In the genomic region with DNA sequence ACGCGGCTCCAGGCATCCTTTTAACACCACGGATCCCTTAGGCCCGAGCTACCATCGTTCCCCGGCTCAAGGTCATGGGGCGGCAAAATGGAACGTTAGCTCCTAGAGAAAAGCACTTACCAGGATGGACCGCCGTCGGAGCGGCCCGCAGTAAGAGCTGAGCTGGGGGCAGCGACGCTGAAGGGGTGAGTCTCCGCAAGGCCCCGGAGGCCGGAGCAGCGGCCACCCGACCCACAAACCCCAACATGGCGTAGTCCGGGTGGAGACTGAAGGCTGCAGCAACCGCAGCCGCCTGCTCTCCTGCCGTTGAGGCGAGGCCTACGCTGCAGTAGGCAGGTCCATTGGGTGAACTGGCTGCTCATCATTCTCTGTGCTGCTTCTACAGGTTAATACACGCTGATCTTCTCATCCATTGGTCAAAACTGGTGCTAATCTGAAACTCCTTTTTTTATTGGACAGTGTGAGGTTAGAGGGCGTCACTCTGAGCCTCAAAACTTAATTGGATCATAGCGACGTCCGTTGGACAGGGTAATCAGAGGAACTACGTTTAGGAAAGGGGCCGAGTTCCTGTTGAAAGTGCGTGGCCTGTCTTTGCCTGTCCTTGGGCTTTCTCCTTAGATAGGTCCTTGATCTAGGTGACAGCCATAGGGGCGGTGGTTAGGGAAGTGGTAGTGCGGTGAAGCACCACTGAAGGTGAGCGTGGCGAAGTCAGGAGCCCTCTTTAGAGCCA, we compare ENCODE assay signal across 8 cellular contexts. TPM values are rescaled to one million over a fixed set of nuclear protein-coding genes. Genes with fewer than 3 reads are reported as not detected.
DNase-seq lines count a peak whose midpoint lies in the region; ATAC-seq and TF ChIP-seq lines count a peak whose summit lies in the region.

A gene (minus strand): TSS at position 268 of the 730 bp plus-strand sequence. CDS start 21 bp downstream, at position 247.

- no peak within 1 kb of the TSS for H2BK20ac ChIP-seq in IMR-90 (ENCODE audit: low read depth, low read length)

- H3K27ac ChIP-seq in IMR-90 (ENCODE audit: insufficient read depth, low read length): peak within 1 kb of the TSS; percentile 82

- peak within 1 kb of the TSS; percentile 88 for H4K91ac ChIP-seq in IMR-90 (ENCODE audit: insufficient read depth, low read depth, low read length)

- H4K5ac ChIP-seq in IMR-90 (ENCODE audit: low read depth, low read length): peak within 1 kb of the TSS; percentile 89

- peak within 1 kb of the TSS; percentile 87 for H3K9ac ChIP-seq in IMR-90 (ENCODE audit: low read depth, low read length)

- H3K4me3 ChIP-seq in IMR-90 (ENCODE audit: insufficient read depth, low read depth, low read length): peak within 1 kb of the TSS; percentile 74

- H3K23ac ChIP-seq in IMR-90 (ENCODE audit: low read depth, low read length): peak within 1 kb of the TSS; percentile 80

- peaks cover 26% of the 10 kb centered on the region for H3K36me3 ChIP-seq in IMR-90 (ENCODE audit: control insufficient read depth, insufficient read depth, low read length)

- in situ Hi-C loops in IMR-90 (cut with MboI; ENCODE audit: low sequenced_read_pairs): no loop called here

- H3K79me1 ChIP-seq in IMR-90 (ENCODE audit: low read depth in 1 of 2, low read length in 2 of 2): peaks cover 11 to 28% of the 10 kb centered on the region in 2 experiments; a peak in 3 of 4 replicates

- no peaks in the 10 kb centered on the region for H3K9me3 ChIP-seq in IMR-90 (ENCODE audit: control insufficient read depth, insufficient read depth, low read length)

- TF ChIP-seq CTCF in IMR-90 (conservative IDR thresholded peaks at IDR 0.05; ENCODE audit: low read depth, low read length): no peak

- H3K56ac ChIP-seq in IMR-90 (ENCODE audit: extremely low read depth, insufficient read depth, low read length): peak within 1 kb of the TSS; percentile 88

- DNase-seq in DMS 273 (lab: John Stamatoyannopoulos, UW; ENCODE audit: unreplicated experiment): peak; percentile 99
- DNase-seq in IMR-90: peak; percentile 100
- DNase-seq in OCI-M1 (lab: John Stamatoyannopoulos, UW): peak; percentile 99
- DNase-seq in activated T-cell treated with anti-CD3 and anti-CD28 coated beads for 24 hours (ENCODE audit: low read depth): peak; percentile 87
- peak; percentile 98 for DNase-seq in epidermal melanocyte (ENCODE audit: insufficient read length, low spot score)
- DNase-seq in middle frontal gyrus (ENCODE audit: extremely low spot score, low spot score): peak; percentile 98
- peak; percentile 77 to 80 for DNase-seq in stimulated activated CD8-positive, alpha-beta memory T cell treated with anti-CD3 and anti-CD28 coated beads, Interleukin-2, amount 100 ng/mL, for 48 hours (ENCODE audit: low read depth in 2 of 2)

- peak within 1 kb of the TSS; percentile 97 for H2AK9ac ChIP-seq in IMR-90 (replicated peaks; ENCODE audit: low read depth, low read length, poor library complexity)

- BruUV-seq in IMR-90 (replicated peaks; lab: Mats Ljungman, UMichigan): no TSS peak

- peak within 1 kb of the TSS; percentile 97 for H3K4me2 ChIP-seq in IMR-90 (ENCODE audit: low read depth, low read length)

- intact Hi-C loops in IMR-90 (cut with micrococcal nuclease): loop anchor here (1.0 to 10.0 kb wide), 2 partner anchors 40 to 359 kb away; a partner anchor contains a TSS

- H3K9me1 ChIP-seq in IMR-90 (ENCODE audit: insufficient read depth, low read length): no peaks in the 10 kb centered on the region

- H4K8ac ChIP-seq in IMR-90 (ENCODE audit: low read depth in 2 of 2, low read length in 2 of 2): peak within 1 kb of the TSS; percentile 35 to 99

- no peaks in the 10 kb centered on the region for H3K4me1 ChIP-seq in IMR-90 (ENCODE audit: control insufficient read depth, insufficient read depth, low read length)

- peak within 1 kb of the TSS; percentile 54; the same call in 1 of the 2 replicates for H2BK120ac ChIP-seq in IMR-90 (ENCODE audit: low read depth, low read length)

- POLR2A ChIA-PET in IMR-90 (lab: Charles Lee; ENCODE audit: unreplicated experiment): interaction anchor here (0.5 to 1.3 kb wide), 2 partner anchors 9 to 89 kb away, joined by 3 to 6 read pairs; no protein-coding TSS in a partner anchor

- peak; percentile 98 for ATAC-seq in GM21528 (IDR thresholded peaks at IDR 0.05; ENCODE audit: low FRiP score, unreplicated experiment)
- ATAC-seq in IMR-90 (ENCODE audit: low read depth): peak; percentile 99

- H2AK5ac ChIP-seq in IMR-90 (ENCODE audit: low read depth, low read length): peak within 1 kb of the TSS; percentile 69

- CTCF ChIA-PET in IMR-90 (lab: Yijun Ruan, JAX): interaction anchor here (0.6 to 3.7 kb wide), 2 partner anchors 9 to 108 kb away, joined by 7 to 11 read pairs; no protein-coding TSS in a partner anchor

- H3K18ac ChIP-seq in IMR-90 (ENCODE audit: low read depth, low read length): peak within 1 kb of the TSS; percentile 38

- H3K4ac ChIP-seq in IMR-90 (ENCODE audit: low read depth, low read length): peak within 1 kb of the TSS; percentile 95

- H3K14ac ChIP-seq in IMR-90 (replicated peaks; ENCODE audit: low read depth, low read length): peak within 1 kb of the TSS; percentile 97

- no peak within 1 kb of the TSS for H2BK15ac ChIP-seq in IMR-90 (ENCODE audit: low read depth, low read length)

- TF ChIP-seq POLR2A in IMR-90 (IDR thresholded peaks at IDR 0.05; ENCODE audit: low read depth, low read length): peak; percentile 98

- H2AFZ ChIP-seq in IMR-90 (replicated peaks; ENCODE audit: low read length, poor library complexity): peak within 1 kb of the TSS; percentile 94

- peaks cover 31% of the 10 kb centered on the region for H4K20me1 ChIP-seq in IMR-90 (ENCODE audit: insufficient read depth, low read length)

- peak within 1 kb of the TSS; percentile 81 for H2BK5ac ChIP-seq in IMR-90 (ENCODE audit: low read depth, low read length, poor library complexity, severe bottlenecking)

- no peak for TF ChIP-seq RAD21 in IMR-90 (IDR thresholded peaks at IDR 0.05; ENCODE audit: low read length)

- no peaks in the 10 kb centered on the region for H3K27me3 ChIP-seq in IMR-90 (ENCODE audit: control insufficient read depth, insufficient read depth, low read length)

- dilution Hi-C loops in IMR-90 (cut with HindIII; ENCODE audit: low sequenced_read_pairs, unreplicated experiment): no loop called here

- 0% methylated on average over 7 of the region's 39 CpGs; no CpG with 5 or more reads in 1 of the 2 experiments for WGBS in IMR-90 (ENCODE audit: extremely low coverage in 2 of 2, insufficient read length in 1 of 2), 2 experiments

TF ChIP-seq in IMR-90, 13 proteins besides CTCF, POLR2A, EP300 and RAD21:
- TF ChIP-seq MXI1 (IDR thresholded peaks at IDR 0.05; ENCODE audit: borderline replicate concordance, low read depth, low read length) (peak; percentile 72; the same call in 1 of the 2 replicates), CHD1 (IDR thresholded peaks at IDR 0.05; ENCODE audit: low read depth, low read length) (no peak; the same call in 1 of the 2 replicates), MAZ (IDR thresholded peaks at IDR 0.05; ENCODE audit: borderline replicate concordance, low read depth, low read length) (no peak), FOS (IDR thresholded peaks at IDR 0.05; ENCODE audit: low read depth, low read length) (peak; percentile 89; the same call in 1 of the 2 replicates), MAFK (IDR thresholded peaks at IDR 0.05; ENCODE audit: low read depth, low read length) (0 out of 2 replicates have a peak, but pooled peaks have one; percentile 4), CEBPB (IDR thresholded peaks at IDR 0.05; ENCODE audit: low read depth, low read length) (no peak), RCOR1 (IDR thresholded peaks at IDR 0.05; ENCODE audit: insufficient replicate concordance, low read length) (no peak)
- TF ChIP-seq, protein P1, sequence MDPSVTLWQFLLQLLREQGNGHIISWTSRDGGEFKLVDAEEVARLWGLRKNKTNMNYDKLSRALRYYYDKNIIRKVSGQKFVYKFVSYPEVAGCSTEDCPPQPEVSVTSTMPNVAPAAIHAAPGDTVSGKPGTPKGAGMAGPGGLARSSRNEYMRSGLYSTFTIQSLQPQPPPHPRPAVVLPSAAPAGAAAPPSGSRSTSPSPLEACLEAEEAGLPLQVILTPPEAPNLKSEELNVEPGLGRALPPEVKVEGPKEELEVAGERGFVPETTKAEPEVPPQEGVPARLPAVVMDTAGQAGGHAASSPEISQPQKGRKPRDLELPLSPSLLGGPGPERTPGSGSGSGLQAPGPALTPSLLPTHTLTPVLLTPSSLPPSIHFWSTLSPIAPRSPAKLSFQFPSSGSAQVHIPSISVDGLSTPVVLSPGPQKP (IDR thresholded peaks at IDR 0.05; ENCODE audit: borderline replicate concordance, low read depth, low read length): no peak
- TF ChIP-seq, protein P2, sequence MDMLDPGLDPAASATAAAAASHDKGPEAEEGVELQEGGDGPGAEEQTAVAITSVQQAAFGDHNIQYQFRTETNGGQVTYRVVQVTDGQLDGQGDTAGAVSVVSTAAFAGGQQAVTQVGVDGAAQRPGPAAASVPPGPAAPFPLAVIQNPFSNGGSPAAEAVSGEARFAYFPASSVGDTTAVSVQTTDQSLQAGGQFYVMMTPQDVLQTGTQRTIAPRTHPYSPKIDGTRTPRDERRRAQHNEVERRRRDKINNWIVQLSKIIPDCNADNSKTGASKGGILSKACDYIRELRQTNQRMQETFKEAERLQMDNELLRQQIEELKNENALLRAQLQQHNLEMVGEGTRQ (IDR thresholded peaks at IDR 0.05; ENCODE audit: low read depth, low read length): no peak

RNA-seq across cellular contexts. Expression of the gene that starts here (rescaled TPM):
- total RNA-seq in IMR-90 (2012; rRNA removed): 795 and 812 TPM in 2 replicates
- polyA plus RNA-seq in IMR-90 (2012; rRNA removed): 853 and 915 TPM in 2 replicates
- 464 and 534 TPM in 2 replicates for polyA plus RNA-seq in IMR-90 (2012; cell fraction: cytosol; rRNA removed)
- 245 and 449 TPM in 2 replicates for polyA plus RNA-seq in IMR-90 (2012; cell fraction: nucleus; rRNA removed; ENCODE audit: low replicate concordance)

Comparison
In these comparisons a context has a peak if more than half of its experiments do, and no peak if none do; other contexts are left out.
1. Peak in every context shown above with its lines: DNase-seq, ATAC-seq, H3K4me3 ChIP-seq and H3K27ac ChIP-seq.